ENCODE assay signal across 27 cellular contexts in genomic region chr4:182688081-182688480, GRCh38.
"Had no signal": no experiment of that assay in that cellular context is flagged by ENCODE, and none has a peak within 500 bp of the region (broad histone marks: within the 10 kb centered on the region; RNA-seq: fewer than 3 reads in every experiment).

No MANE protein-coding gene starts in this region.

- DNase-seq: activated B cell treated with CpG ODN at 0.5 μM for 24 hours; activated CD4-positive, alpha-beta T cell treated with anti-CD3 and anti-CD28 coated beads for 1 hour; activated CD4-positive, alpha-beta T cell treated with anti-CD3 and anti-CD28 coated beads, Interleukin-2, amount 10 ng/mL, durations not matched to agents 24 days and 14 days; activated CD4-positive, alpha-beta T cell treated with anti-CD3 and anti-CD28 coated beads, Interleukin-2, amount 50 U/mL, for 48 hours; activated CD8-positive, alpha-beta memory T cell treated with anti-CD3 and anti-CD28 coated beads, Interleukin-2, amount 10 ng/mL, durations not matched to agents 7 days and 5 days; activated effector memory CD4-positive, alpha-beta T cell treated with anti-CD3 and anti-CD28 coated beads, Interleukin-2, amount 50 U/mL, for 16 hours; activated naive CD4-positive, alpha-beta T cell treated with Interleukin-2 at 50 U/mL for 16 hours; activated naive CD8-positive, alpha-beta T cell treated with anti-CD3 and anti-CD28 coated beads, Interleukin-2, amount 50 U/mL, for 24 hours; activated T-cell treated with anti-CD3 and anti-CD28 coated beads, Interleukin-2, amount 50 U/mL, for 24 hours; amniotic stem cell; body of pancreas; central memory CD4-positive, alpha-beta T cell; Karpas-422; MM.1S; NCI-H1105; NCI-H1436 treated with DMSO at 0.1 percent for 48 hours; NCI-H187; NCI-H2081; NCI-H446; NCI-H524; Peyer's patch; SHP77 treated with DMSO at 0.1 percent for 48 hours; T-helper 17 cell; T-helper 9 cell had no signal

- H3K4me3 ChIP-seq: ascending aorta, body of pancreas, Peyer's patch had no signal

- H3K36me3 ChIP-seq: ascending aorta, Peyer's patch had no signal

- H3K27me3 ChIP-seq: ascending aorta, body of pancreas, Peyer's patch had no signal

- H3K4me1 ChIP-seq: ascending aorta, body of pancreas, Peyer's patch had no signal

- H3K9me3 ChIP-seq: ascending aorta, body of pancreas, Peyer's patch had no signal

- ATAC-seq: activated CD8-positive, alpha-beta memory T cell treated with anti-CD3 and anti-CD28 coated beads, Interleukin-2, amount 10 ng/mL, durations not matched to agents 7 days and 5 days; activated naive CD4-positive, alpha-beta T cell treated with anti-CD3 and anti-CD28 coated beads, Interleukin-2, amount 50 U/mL, for 72 hours; activated naive CD8-positive, alpha-beta T cell treated with anti-CD3 and anti-CD28 coated beads, Interleukin-2, amount 50 U/mL, for 24 hours; body of pancreas; T-helper 17 cell had no signal

- FAIRE-seq: bronchial epithelial cell had no signal

- H3K27ac ChIP-seq: ascending aorta, body of pancreas, Peyer's patch had no signal
